8 cellular contexts compared by ENCODE assay signal in genomic region chrX:135086197-135086854, GRCh38. TPM values are rescaled to one million over a fixed set of nuclear protein-coding genes. Genes with fewer than 3 reads are reported as not detected.
DNase-seq lines count a peak whose midpoint lies in the region; ATAC-seq and FAIRE-seq lines count a peak whose summit lies in the region.

No MANE protein-coding gene starts in this region.

- peak; percentile 18 for DNase-seq in activated CD4-positive, CD25-positive, alpha-beta regulatory T cell treated with anti-CD3 and anti-CD28 coated beads, Interleukin-2, amount 50 U/mL, for 16 hours (ENCODE audit: low read depth, low spot score)
- DNase-seq in activated CD4-positive, CD25-positive, alpha-beta regulatory T cell treated with anti-CD3 and anti-CD28 coated beads, Interleukin-2, amount 50 U/mL, for 72 hours: no peak
- peak; percentile 88 for DNase-seq in Karpas-422
- peak; percentile 27 for DNase-seq in RCC 7860 (ENCODE audit: low spot score)
- DNase-seq in astrocyte of the hippocampus (ENCODE audit: low read depth, low spot score): peak; percentile 70
- peak; percentile 76 for DNase-seq in iPS-NIHi7 (ENCODE audit: extremely low spot score)
- peak; percentile 5 to 53 for DNase-seq in stimulated activated effector memory CD8-positive, alpha-beta T cell treated with anti-CD3 and anti-CD28 coated beads, Interleukin-12 subunit alpha, Interleukin-12 subunit beta, amount 100 ng/mL, for 72 hours (ENCODE audit: low spot score in 2 of 2)

- H3K36me3 ChIP-seq in Karpas-422 (ENCODE audit: insufficient read depth, low read length): no peaks in the 10 kb centered on the region

- no peaks in the 10 kb centered on the region for H3K27me3 ChIP-seq in Karpas-422 (ENCODE audit: low read length)

- H4K20me1 ChIP-seq in Karpas-422 (ENCODE audit: insufficient read depth, low read depth, low read length): no peaks in the 10 kb centered on the region

- H3K27ac ChIP-seq in Karpas-422 (ENCODE audit: low read length): no peak overlapping the region

- no peaks in the 10 kb centered on the region for H3K9me2 ChIP-seq in Karpas-422 (replicated peaks; ENCODE audit: insufficient read depth, low read length)

- no peak overlapping the region for H3K4me3 Mint-ChIP-seq in stimulated activated effector memory CD8-positive, alpha-beta T cell treated with anti-CD3 and anti-CD28 coated beads, Interleukin-12 subunit alpha, Interleukin-12 subunit beta, amount 100 ng/mL, for 72 hours

- H3K9me3 ChIP-seq in Karpas-422 (ENCODE audit: low read length): no peaks in the 10 kb centered on the region

- FAIRE-seq in RCC 7860 (lab: Jason Lieb, UNC): peak; percentile 68

- no peaks in the 10 kb centered on the region for H3K36me3 Mint-ChIP-seq in stimulated activated effector memory CD8-positive, alpha-beta T cell treated with anti-CD3 and anti-CD28 coated beads, Interleukin-12 subunit alpha, Interleukin-12 subunit beta, amount 100 ng/mL, for 72 hours

- H3K27ac Mint-ChIP-seq in stimulated activated effector memory CD8-positive, alpha-beta T cell treated with anti-CD3 and anti-CD28 coated beads, Interleukin-12 subunit alpha, Interleukin-12 subunit beta, amount 100 ng/mL, for 72 hours: no peak overlapping the region

- H3K9me3 Mint-ChIP-seq in stimulated activated effector memory CD8-positive, alpha-beta T cell treated with anti-CD3 and anti-CD28 coated beads, Interleukin-12 subunit alpha, Interleukin-12 subunit beta, amount 100 ng/mL, for 72 hours: no peaks in the 10 kb centered on the region

- H3K4me1 Mint-ChIP-seq in stimulated activated effector memory CD8-positive, alpha-beta T cell treated with anti-CD3 and anti-CD28 coated beads, Interleukin-12 subunit alpha, Interleukin-12 subunit beta, amount 100 ng/mL, for 72 hours: peaks cover 7% of the 10 kb centered on the region

- ATAC-seq in GM21723 (IDR thresholded peaks at IDR 0.05; ENCODE audit: unreplicated experiment): peak; percentile 97
- ATAC-seq in stimulated activated effector memory CD8-positive, alpha-beta T cell treated with anti-CD3 and anti-CD28 coated beads, Interleukin-12 subunit alpha, Interleukin-12 subunit beta, amount 100 ng/mL, for 72 hours: peak; percentile 90

- H3K79me2 ChIP-seq in Karpas-422 (ENCODE audit: low read length): no peaks in the 10 kb centered on the region

- H3K4me3 ChIP-seq in Karpas-422 (ENCODE audit: low read length): no peak overlapping the region

- no peaks in the 10 kb centered on the region for H3K4me1 ChIP-seq in Karpas-422 (ENCODE audit: low read length)

- no peak overlapping the region for H2AFZ ChIP-seq in Karpas-422 (ENCODE audit: low read length)

- H3K9ac ChIP-seq in Karpas-422 (ENCODE audit: low read length): no peak overlapping the region

- H3K4me2 ChIP-seq in Karpas-422 (ENCODE audit: low read depth, low read length, poor library complexity, severe bottlenecking): no peak overlapping the region

RNA-seq across cellular contexts. Expression of gene SMIM10L2B, which starts 12.2 kb away (rescaled TPM):
- total RNA-seq in Karpas-422 (2014; rRNA removed; shearing (Covaris generic); ENCODE audit: low replicate concordance): not detected in 2 replicates

RNA-seq across cellular contexts. Expression of gene ETDB, which starts 34.0 kb away (rescaled TPM):
- total RNA-seq in Karpas-422 (2014; rRNA removed; shearing (Covaris generic); ENCODE audit: low replicate concordance): not detected in 2 replicates

RNA-seq across cellular contexts. Expression of gene RTL8A, which starts 34.4 kb away (rescaled TPM):
- total RNA-seq in Karpas-422 (2014; rRNA removed; shearing (Covaris generic); ENCODE audit: low replicate concordance): not detected in 2 replicates

RNA-seq across cellular contexts. Expression of gene RTL8C, which starts 54.2 kb away (rescaled TPM):
- not detected in 2 replicates for total RNA-seq in Karpas-422 (2014; rRNA removed; shearing (Covaris generic); ENCODE audit: low replicate concordance)
